Comparison of ENCODE assay signal across 11 cellular contexts in genomic region chr11:34223021-34223813, GRCh38.
DNase-seq lines count a peak whose midpoint lies in the region; ATAC-seq lines count a peak whose summit lies in the region.
"Had no signal": no experiment of that assay in that cellular context is flagged by ENCODE, and none has a peak within 500 bp of the region (broad histone marks: within the 10 kb centered on the region; RNA-seq: fewer than 3 reads in every experiment).

No MANE protein-coding gene starts in this region.

- H2BK15ac ChIP-seq in mesenchymal stem cell (ENCODE audit: low read depth, poor library complexity, severe bottlenecking): no peak overlapping the region

- 42% methylated on average over 17 of the region's 17 CpGs for WGBS in mesenchymal stem cell

- no peak overlapping the region for H2AK5ac ChIP-seq in mesenchymal stem cell (ENCODE audit: low read length, severe bottlenecking)

- peaks cover 0 to 8% of the 10 kb centered on the region in 2 experiments for H3K27me3 ChIP-seq in mesenchymal stem cell (ENCODE audit: control insufficient read depth in 1 of 2, insufficient read depth in 1 of 2, low read length in 2 of 2)

- no peaks in the 10 kb centered on the region for H3K9me3 ChIP-seq in mesenchymal stem cell (ENCODE audit: control insufficient read depth, low read length)

- no peak overlapping the region for H3K14ac ChIP-seq in mesenchymal stem cell (ENCODE audit: low read length in 2 of 2)

- no peak overlapping the region for H4K8ac ChIP-seq in mesenchymal stem cell (ENCODE audit: low read length)

- H3K79me1 ChIP-seq in mesenchymal stem cell (replicated peaks; ENCODE audit: low read length, poor library complexity, severe bottlenecking): peaks cover 23% of the 10 kb centered on the region

- no peak overlapping the region for H2BK12ac ChIP-seq in mesenchymal stem cell (ENCODE audit: low read length in 2 of 2)

- H3K4me3 ChIP-seq in mesenchymal stem cell (ENCODE audit: insufficient read depth in 1 of 2, low read depth in 1 of 2, low read length in 2 of 2): peak overlapping the region in 1 of 2 experiments; percentile 41

- no peak overlapping the region for H2AFZ ChIP-seq in mesenchymal stem cell (ENCODE audit: low read depth, low read length)

- no peak overlapping the region for H3K18ac ChIP-seq in mesenchymal stem cell (ENCODE audit: low read depth in 1 of 2, low read length in 2 of 2)

- H3K9ac ChIP-seq in mesenchymal stem cell (ENCODE audit: low read length): peak overlapping the region; percentile 53

- no peak overlapping the region for H4K91ac ChIP-seq in mesenchymal stem cell (ENCODE audit: low read length)

- DNase-seq in DMS79 treated with DMSO at 0.1 percent for 48 hours (lab: John Stamatoyannopoulos, UW) (peak; percentile 12), DMS79 (lab: John Stamatoyannopoulos, UW) (no peak), cerebellum (ENCODE audit: low spot score) (peak; percentile 4), mesenchymal stem cell (peak; percentile 76), ureter (ENCODE audit: low spot score) (peak; percentile 80), SIG-M5 treated with dmso at 0.1 percent for 504 hours (lab: John Stamatoyannopoulos, UW; ENCODE audit: unreplicated experiment) (no peak)
- DNase-seq: NCI-H1092 treated with DMSO at 0.1 percent for 48 hours; stimulated activated naive CD8-positive, alpha-beta T cell treated with anti-CD3 and anti-CD28 coated beads, Interleukin-15, amount 100 ng/mL, for 72 hours; T-helper 1 cell had no signal

- no peak overlapping the region for H2BK5ac ChIP-seq in mesenchymal stem cell (ENCODE audit: low read depth, low read length, poor library complexity, severe bottlenecking)

- no peak for ATAC-seq in GM21423 (IDR thresholded peaks at IDR 0.05; ENCODE audit: unreplicated experiment)
- ATAC-seq in GM18517 (IDR thresholded peaks at IDR 0.05; ENCODE audit: unreplicated experiment): no peak
- ATAC-seq: stimulated activated naive CD8-positive, alpha-beta T cell treated with anti-CD3 and anti-CD28 coated beads, Interleukin-15, amount 100 ng/mL, for 72 hours had no signal

- peaks cover 10% of the 10 kb centered on the region for H3K4me1 ChIP-seq in mesenchymal stem cell (ENCODE audit: control insufficient read depth, insufficient read depth, low read depth, low read length)

- H3K27ac ChIP-seq in mesenchymal stem cell (ENCODE audit: low read length, poor library complexity, severe bottlenecking): no peak overlapping the region

- H3K4ac ChIP-seq in mesenchymal stem cell (ENCODE audit: low read depth in 1 of 2, low read length in 2 of 2): no peak overlapping the region

- no peaks in the 10 kb centered on the region for H3K36me3 ChIP-seq in mesenchymal stem cell (ENCODE audit: control insufficient read depth in 1 of 2, insufficient read depth in 2 of 2, low read depth in 1 of 2, low read length in 2 of 2)

- no peak overlapping the region for H2BK120ac ChIP-seq in mesenchymal stem cell (ENCODE audit: low read depth, low read length)

- H3K4me2 ChIP-seq in mesenchymal stem cell (ENCODE audit: low read length, poor library complexity, severe bottlenecking): no peak overlapping the region

- H3K23ac ChIP-seq in mesenchymal stem cell (ENCODE audit: low read length in 2 of 2): no peak overlapping the region

Comparison
In these comparisons a context has a peak if more than half of its experiments do, and no peak if none do; other contexts are left out.
1. DNase-seq: peak in DMS79 treated with DMSO at 0.1 percent for 48 hours (single experiment), cerebellum (single experiment), mesenchymal stem cell (single experiment) and ureter (single experiment); none in DMS79 (single experiment) and SIG-M5 treated with dmso at 0.1 percent for 504 hours (single experiment).